ENCODE assay signal across 1 cellular context in the genomic region with DNA sequence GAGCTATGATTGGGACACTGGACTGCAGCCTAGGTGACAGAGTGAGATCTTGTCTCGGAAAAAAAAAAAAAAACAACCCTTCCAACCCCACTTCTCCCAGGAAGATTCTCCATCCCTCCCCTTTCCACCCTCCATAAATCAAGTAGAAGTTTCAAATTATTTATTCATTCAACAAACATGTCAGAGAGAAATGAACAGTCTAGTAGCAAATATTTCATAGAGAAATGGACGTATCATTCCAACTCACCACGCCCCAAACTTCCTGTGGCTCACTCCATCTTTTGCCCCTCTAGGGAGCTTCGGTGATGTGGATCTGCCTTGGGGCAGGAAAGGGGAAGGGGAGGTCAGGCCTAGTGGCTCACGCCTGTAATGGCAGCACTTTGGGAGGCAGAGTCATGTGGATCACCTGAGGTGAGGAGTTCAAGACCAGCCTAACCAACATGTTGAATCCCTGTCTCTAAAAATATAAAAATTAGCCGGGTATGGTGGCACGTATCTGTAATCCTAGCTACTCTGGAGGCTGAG.
TF ChIP-seq lines count a peak whose summit lies in the region.

No MANE protein-coding gene starts in this region.

TF ChIP-seq in K562, 482 proteins besides CTCF, POLR2A, EP300 and RAD21 (continued from another document):
- TF ChIP-seq, protein P1, sequence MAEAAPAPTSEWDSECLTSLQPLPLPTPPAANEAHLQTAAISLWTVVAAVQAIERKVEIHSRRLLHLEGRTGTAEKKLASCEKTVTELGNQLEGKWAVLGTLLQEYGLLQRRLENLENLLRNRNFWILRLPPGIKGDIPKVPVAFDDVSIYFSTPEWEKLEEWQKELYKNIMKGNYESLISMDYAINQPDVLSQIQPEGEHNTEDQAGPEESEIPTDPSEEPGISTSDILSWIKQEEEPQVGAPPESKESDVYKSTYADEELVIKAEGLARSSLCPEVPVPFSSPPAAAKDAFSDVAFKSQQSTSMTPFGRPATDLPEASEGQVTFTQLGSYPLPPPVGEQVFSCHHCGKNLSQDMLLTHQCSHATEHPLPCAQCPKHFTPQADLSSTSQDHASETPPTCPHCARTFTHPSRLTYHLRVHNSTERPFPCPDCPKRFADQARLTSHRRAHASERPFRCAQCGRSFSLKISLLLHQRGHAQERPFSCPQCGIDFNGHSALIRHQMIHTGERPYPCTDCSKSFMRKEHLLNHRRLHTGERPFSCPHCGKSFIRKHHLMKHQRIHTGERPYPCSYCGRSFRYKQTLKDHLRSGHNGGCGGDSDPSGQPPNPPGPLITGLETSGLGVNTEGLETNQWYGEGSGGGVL (CRISPR knock-in tag; IDR thresholded peaks at IDR 0.05): no peak
- no peak for TF ChIP-seq ZFP36 (IDR thresholded peaks at IDR 0.05; ENCODE audit: low read depth, low read length, partially characterized antibody)
- TF ChIP-seq MED1 (CRISPR knock-in tag; IDR thresholded peaks at IDR 0.05; ENCODE audit: borderline replicate concordance): no peak
- 0 out of 2 replicates have a peak, but pooled peaks have one; percentile 39 for TF ChIP-seq MTA1 (IDR thresholded peaks at IDR 0.05; ENCODE audit: borderline replicate concordance)
- TF ChIP-seq, protein P2, sequence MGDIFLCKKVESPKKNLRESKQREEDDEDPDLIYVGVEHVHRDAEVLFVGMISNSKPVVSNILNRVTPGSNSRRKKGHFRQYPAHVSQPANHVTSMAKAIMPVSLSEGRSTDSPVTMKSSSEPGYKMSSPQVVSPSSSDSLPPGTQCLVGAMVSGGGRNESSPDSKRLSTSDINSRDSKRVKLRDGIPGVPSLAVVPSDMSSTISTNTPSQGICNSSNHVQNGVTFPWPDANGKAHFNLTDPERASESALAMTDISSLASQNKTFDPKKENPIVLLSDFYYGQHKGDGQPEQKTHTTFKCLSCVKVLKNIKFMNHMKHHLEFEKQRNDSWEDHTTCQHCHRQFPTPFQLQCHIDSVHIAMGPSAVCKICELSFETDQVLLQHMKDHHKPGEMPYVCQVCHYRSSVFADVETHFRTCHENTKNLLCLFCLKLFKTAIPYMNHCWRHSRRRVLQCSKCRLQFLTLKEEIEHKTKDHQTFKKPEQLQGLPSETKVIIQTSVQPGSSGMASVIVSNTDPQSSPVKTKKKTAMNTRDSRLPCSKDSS (IDR thresholded peaks at IDR 0.05; ENCODE audit: low read depth, partially characterized antibody): peak; percentile 14
- no peak for TF ChIP-seq OTX1 (CRISPR knock-in tag; IDR thresholded peaks at IDR 0.05)
- TF ChIP-seq, protein P3, sequence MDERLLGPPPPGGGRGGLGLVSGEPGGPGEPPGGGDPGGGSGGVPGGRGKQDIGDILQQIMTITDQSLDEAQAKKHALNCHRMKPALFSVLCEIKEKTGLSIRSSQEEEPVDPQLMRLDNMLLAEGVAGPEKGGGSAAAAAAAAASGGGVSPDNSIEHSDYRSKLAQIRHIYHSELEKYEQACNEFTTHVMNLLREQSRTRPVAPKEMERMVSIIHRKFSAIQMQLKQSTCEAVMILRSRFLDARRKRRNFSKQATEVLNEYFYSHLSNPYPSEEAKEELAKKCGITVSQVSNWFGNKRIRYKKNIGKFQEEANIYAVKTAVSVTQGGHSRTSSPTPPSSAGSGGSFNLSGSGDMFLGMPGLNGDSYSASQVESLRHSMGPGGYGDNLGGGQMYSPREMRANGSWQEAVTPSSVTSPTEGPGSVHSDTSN (CRISPR knock-in tag; IDR thresholded peaks at IDR 0.05; ENCODE audit: low read depth): no peak
- TF ChIP-seq, protein P3 (tag; conservative IDR thresholded peaks at IDR 0.05; ENCODE audit: low read depth): peak; percentile 83
- no peak for TF ChIP-seq ZNF77 (CRISPR knock-in tag; IDR thresholded peaks at IDR 0.05)
- TF ChIP-seq, protein P4, sequence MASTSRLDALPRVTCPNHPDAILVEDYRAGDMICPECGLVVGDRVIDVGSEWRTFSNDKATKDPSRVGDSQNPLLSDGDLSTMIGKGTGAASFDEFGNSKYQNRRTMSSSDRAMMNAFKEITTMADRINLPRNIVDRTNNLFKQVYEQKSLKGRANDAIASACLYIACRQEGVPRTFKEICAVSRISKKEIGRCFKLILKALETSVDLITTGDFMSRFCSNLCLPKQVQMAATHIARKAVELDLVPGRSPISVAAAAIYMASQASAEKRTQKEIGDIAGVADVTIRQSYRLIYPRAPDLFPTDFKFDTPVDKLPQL (IDR thresholded peaks at IDR 0.05; ENCODE audit: extremely low read depth, insufficient read length): no peak
- TF ChIP-seq, protein P5, sequence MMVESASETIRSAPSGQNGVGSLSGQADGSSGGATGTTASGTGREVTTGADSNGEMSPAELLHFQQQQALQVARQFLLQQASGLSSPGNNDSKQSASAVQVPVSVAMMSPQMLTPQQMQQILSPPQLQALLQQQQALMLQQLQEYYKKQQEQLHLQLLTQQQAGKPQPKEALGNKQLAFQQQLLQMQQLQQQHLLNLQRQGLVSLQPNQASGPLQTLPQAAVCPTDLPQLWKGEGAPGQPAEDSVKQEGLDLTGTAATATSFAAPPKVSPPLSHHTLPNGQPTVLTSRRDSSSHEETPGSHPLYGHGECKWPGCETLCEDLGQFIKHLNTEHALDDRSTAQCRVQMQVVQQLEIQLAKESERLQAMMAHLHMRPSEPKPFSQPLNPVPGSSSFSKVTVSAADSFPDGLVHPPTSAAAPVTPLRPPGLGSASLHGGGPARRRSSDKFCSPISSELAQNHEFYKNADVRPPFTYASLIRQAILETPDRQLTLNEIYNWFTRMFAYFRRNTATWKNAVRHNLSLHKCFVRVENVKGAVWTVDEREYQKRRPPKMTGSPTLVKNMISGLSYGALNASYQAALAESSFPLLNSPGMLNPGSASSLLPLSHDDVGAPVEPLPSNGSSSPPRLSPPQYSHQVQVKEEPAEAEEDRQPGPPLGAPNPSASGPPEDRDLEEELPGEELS (CRISPR knock-in tag; IDR thresholded peaks at IDR 0.05; ENCODE audit: borderline replicate concordance): no peak
- TF ChIP-seq, protein P6, sequence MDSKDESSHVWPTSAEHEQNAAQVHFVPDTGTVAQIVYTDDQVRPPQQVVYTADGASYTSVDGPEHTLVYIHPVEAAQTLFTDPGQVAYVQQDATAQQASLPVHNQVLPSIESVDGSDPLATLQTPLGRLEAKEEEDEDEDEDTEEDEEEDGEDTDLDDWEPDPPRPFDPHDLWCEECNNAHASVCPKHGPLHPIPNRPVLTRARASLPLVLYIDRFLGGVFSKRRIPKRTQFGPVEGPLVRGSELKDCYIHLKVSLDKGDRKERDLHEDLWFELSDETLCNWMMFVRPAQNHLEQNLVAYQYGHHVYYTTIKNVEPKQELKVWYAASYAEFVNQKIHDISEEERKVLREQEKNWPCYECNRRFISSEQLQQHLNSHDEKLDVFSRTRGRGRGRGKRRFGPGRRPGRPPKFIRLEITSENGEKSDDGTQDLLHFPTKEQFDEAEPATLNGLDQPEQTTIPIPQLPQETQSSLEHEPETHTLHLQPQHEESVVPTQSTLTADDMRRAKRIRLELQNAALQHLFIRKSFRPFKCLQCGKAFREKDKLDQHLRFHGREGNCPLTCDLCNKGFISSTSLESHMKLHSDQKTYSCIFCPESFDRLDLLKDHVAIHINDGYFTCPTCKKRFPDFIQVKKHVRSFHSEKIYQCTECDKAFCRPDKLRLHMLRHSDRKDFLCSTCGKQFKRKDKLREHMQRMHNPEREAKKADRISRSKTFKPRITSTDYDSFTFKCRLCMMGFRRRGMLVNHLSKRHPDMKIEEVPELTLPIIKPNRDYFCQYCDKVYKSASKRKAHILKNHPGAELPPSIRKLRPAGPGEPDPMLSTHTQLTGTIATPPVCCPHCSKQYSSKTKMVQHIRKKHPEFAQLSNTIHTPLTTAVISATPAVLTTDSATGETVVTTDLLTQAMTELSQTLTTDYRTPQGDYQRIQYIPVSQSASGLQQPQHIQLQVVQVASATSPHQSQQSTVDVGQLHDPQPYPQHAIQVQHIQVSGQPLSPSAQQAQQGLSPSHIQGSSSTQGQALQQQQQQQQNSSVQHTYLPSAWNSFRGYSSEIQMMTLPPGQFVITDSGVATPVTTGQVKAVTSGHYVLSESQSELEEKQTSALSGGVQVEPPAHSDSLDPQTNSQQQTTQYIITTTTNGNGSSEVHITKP (IDR thresholded peaks at IDR 0.05; ENCODE audit: partially characterized antibody): peak; percentile 41
- no peak for TF ChIP-seq ZNF695 (CRISPR knock-in tag; IDR thresholded peaks at IDR 0.05)
- TF ChIP-seq, protein P7, sequence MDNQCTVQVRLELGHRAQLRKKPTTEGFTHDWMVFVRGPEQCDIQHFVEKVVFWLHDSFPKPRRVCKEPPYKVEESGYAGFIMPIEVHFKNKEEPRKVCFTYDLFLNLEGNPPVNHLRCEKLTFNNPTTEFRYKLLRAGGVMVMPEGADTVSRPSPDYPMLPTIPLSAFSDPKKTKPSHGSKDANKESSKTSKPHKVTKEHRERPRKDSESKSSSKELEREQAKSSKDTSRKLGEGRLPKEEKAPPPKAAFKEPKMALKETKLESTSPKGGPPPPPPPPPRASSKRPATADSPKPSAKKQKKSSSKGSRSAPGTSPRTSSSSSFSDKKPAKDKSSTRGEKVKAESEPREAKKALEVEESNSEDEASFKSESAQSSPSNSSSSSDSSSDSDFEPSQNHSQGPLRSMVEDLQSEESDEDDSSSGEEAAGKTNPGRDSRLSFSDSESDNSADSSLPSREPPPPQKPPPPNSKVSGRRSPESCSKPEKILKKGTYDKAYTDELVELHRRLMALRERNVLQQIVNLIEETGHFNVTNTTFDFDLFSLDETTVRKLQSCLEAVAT (IDR thresholded peaks at IDR 0.05): peak in 1 of 2 experiments; percentile 46; a peak in 3 of 4 replicates
- peak; percentile 90 for TF ChIP-seq ADNP (tag; IDR thresholded peaks at IDR 0.05)
- TF ChIP-seq BCOR (IDR thresholded peaks at IDR 0.05): peak; percentile 42; the same call in 1 of the 2 replicates
- 0 out of 2 replicates have a peak, but pooled peaks have one; percentile 9 for TF ChIP-seq CREM (IDR thresholded peaks at IDR 0.05; ENCODE audit: low read depth)
- no peak for TF ChIP-seq MYNN (IDR thresholded peaks at IDR 0.05)
- TF ChIP-seq MYNN (CRISPR knock-in tag; IDR thresholded peaks at IDR 0.05): no peak
- peak; percentile 85; the same call in 1 of the 2 replicates for TF ChIP-seq SMARCA5 (IDR thresholded peaks at IDR 0.05)
- TF ChIP-seq, protein P8, sequence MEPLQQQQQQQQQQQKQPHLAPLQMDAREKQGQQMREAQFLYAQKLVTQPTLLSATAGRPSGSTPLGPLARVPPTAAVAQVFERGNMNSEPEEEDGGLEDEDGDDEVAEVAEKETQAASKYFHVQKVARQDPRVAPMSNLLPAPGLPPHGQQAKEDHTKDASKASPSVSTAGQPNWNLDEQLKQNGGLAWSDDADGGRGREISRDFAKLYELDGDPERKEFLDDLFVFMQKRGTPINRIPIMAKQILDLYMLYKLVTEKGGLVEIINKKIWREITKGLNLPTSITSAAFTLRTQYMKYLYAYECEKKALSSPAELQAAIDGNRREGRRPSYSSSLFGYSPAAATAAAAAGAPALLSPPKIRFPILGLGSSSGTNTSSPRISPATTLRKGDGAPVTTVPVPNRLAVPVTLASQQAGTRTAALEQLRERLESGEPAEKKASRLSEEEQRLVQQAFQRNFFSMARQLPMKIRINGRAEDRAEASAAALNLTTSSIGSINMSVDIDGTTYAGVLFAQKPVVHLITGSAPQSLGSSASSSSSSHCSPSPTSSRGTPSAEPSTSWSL (CRISPR knock-in tag; IDR thresholded peaks at IDR 0.05; ENCODE audit: borderline replicate concordance): no peak
- peak; percentile 43; the same call in 1 of the 2 replicates for TF ChIP-seq HDGF (IDR thresholded peaks at IDR 0.05)
- TF ChIP-seq SRSF3 (IDR thresholded peaks at IDR 0.05; ENCODE audit: insufficient read depth, low read length): no peak
- TF ChIP-seq PHTF2 (CRISPR knock-in tag; IDR thresholded peaks at IDR 0.05): no peak
- no peak; the same call in 1 of the 2 replicates for TF ChIP-seq ZFX (CRISPR knock-in tag; IDR thresholded peaks at IDR 0.05)
- no peak for TF ChIP-seq NUFIP1 (IDR thresholded peaks at IDR 0.05; ENCODE audit: partially characterized antibody)
- 0 out of 2 replicates have a peak, but pooled peaks have one; percentile 14 for TF ChIP-seq ZNF766 (CRISPR knock-in tag; conservative IDR thresholded peaks at IDR 0.05)
- no peak for TF ChIP-seq TARDBP (IDR thresholded peaks at IDR 0.05)
- TF ChIP-seq SOX6 (IDR thresholded peaks at IDR 0.05): no peak
- no peak for TF ChIP-seq MAFK (IDR thresholded peaks at IDR 0.05; ENCODE audit: low read length)
- 0 out of 4 replicates have a peak, but pooled peaks of 1 of the 2 experiments have one; percentile 23 for TF ChIP-seq KDM1A (IDR thresholded peaks at IDR 0.05)
- TF ChIP-seq, protein P9, sequence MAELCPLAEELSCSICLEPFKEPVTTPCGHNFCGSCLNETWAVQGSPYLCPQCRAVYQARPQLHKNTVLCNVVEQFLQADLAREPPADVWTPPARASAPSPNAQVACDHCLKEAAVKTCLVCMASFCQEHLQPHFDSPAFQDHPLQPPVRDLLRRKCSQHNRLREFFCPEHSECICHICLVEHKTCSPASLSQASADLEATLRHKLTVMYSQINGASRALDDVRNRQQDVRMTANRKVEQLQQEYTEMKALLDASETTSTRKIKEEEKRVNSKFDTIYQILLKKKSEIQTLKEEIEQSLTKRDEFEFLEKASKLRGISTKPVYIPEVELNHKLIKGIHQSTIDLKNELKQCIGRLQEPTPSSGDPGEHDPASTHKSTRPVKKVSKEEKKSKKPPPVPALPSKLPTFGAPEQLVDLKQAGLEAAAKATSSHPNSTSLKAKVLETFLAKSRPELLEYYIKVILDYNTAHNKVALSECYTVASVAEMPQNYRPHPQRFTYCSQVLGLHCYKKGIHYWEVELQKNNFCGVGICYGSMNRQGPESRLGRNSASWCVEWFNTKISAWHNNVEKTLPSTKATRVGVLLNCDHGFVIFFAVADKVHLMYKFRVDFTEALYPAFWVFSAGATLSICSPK (IDR thresholded peaks at IDR 0.05; ENCODE audit: borderline replicate concordance): peak; percentile 78; the same call in 1 of the 2 replicates
- TF ChIP-seq CC2D1A (IDR thresholded peaks at IDR 0.05): 0 out of 2 replicates have a peak, but pooled peaks have one; percentile 7
- peak; percentile 69 for TF ChIP-seq RBM39 (optimal IDR thresholded peaks at IDR 0.05; ENCODE audit: low read depth, low read length)
- no peak for TF ChIP-seq HCFC1 (IDR thresholded peaks at IDR 0.05; ENCODE audit: low read depth, low read length)
- 0 out of 2 replicates have a peak, but pooled peaks have one; percentile 46 for TF ChIP-seq EP400 (IDR thresholded peaks at IDR 0.05)
- 0 out of 2 replicates have a peak, but pooled peaks have one; percentile 44 for TF ChIP-seq DNMT1 (IDR thresholded peaks at IDR 0.05)
- TF ChIP-seq CSDE1 (IDR thresholded peaks at IDR 0.05): 0 out of 4 replicates have a peak, but pooled peaks of 1 of the 2 experiments have one; percentile 49
- peak; percentile 79; the same call in 1 of the 2 replicates for TF ChIP-seq POLR2H (tag; IDR thresholded peaks at IDR 0.05; ENCODE audit: low read depth)
